Comparison of ENCODE assay signal across 8 cellular contexts in the genomic region with DNA sequence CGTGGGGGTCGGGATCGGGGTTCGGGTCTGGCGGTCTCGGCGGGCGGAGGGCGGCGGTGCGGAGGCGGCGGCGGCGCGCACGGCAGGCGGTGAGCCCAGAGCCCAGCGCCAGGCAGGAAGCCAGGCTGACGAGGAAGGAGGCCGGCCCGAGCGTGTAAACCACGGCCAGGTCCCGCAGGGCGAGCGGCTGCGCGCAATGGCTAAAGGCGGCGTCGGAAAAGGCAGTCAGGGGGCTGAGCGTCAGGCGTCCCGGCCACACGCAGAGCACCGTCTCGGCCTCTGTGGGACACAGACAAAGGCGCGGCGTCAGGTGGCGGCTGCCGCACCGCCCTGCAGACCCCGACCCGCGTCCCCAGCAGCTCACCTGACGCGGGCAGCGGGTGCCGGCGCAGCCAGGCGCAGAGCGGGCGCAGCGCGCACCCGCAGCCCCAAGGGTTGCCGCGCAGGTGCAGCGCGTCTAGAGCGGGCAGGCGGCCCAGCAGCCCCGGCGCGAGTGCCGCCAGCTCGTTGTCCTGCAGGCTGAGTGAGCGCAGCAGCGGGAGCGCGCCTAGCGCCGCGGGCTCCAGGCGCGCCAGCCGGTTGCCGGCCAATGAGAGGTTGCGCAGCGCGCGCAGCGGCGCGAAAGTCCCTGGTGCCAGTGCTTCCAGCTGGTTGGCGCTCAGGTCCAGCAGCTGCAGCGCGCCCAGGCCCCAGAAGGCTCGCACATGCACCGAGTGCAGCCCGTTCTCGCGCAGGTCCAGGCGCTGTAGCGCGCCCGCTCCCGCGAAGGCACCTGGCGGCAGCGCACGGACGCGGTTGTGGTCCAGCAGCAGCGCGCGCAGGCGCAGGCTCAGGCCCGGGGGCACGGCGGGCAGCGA. TPM values are rescaled to one million over a fixed set of nuclear protein-coding genes. Genes with fewer than 3 reads are reported as not detected.
A peak's percentile ranks its signal among the peaks of the same experiment; 100 is the strongest.
DNase-seq lines count a peak whose midpoint lies in the region; ATAC-seq and TF ChIP-seq lines count a peak whose summit lies in the region.

No MANE protein-coding gene starts in this region.

- peaks cover 98% of the 10 kb centered on the region for H3K27me3 Mint-ChIP-seq in activated naive CD4-positive, alpha-beta T cell treated with anti-CD3 and anti-CD28 coated beads, Interleukin-2, amount 10 ng/mL, durations not matched to agents 7 days and 5 days

- CTCF ChIA-PET in activated naive CD4-positive, alpha-beta T cell treated with anti-CD3 and anti-CD28 coated beads, Interleukin-2, amount 10 ng/mL, durations not matched to agents 7 days and 5 days (lab: Charles Lee), result interaction anchor here (1.2 kb wide), 1 partner anchor 11 kb away, joined by 3 read pairs; no protein-coding TSS in a partner anchor

- in situ Hi-C loops in gastrocnemius medialis (cut with MboI; ENCODE audit: low sequenced_read_pairs in 4 of 4), result no loop called here

- ATAC-seq in heart left ventricle (peak in 2 of 4 donors; percentile 44), gastrocnemius medialis (no peak), GM18868 (IDR thresholded peaks at IDR 0.05; ENCODE audit: unreplicated experiment) (no peak), HG03378 (IDR thresholded peaks at IDR 0.05; ENCODE audit: unreplicated experiment) (no peak)

- H3K4me1 Mint-ChIP-seq in activated naive CD4-positive, alpha-beta T cell treated with anti-CD3 and anti-CD28 coated beads, Interleukin-2, amount 10 ng/mL, durations not matched to agents 7 days and 5 days, result peaks cover 4% of the 10 kb centered on the region

- H3K36me3 ChIP-seq in heart left ventricle (no peaks in the 10 kb centered on the region), gastrocnemius medialis (no peaks in the 10 kb centered on the region)

- intact Hi-C loops in heart left ventricle (cut with DNase I), result loop anchor here in 1 of 10 donors (5.0 kb wide), 1 partner anchor 42 kb away; no protein-coding TSS in a partner anchor
- intact Hi-C loops in gastrocnemius medialis (cut with DNase I; ENCODE audit: low total_unique reads), result no loop called here

- H3K4me3 ChIP-seq in heart left ventricle, result peak overlapping the region; percentile 21 to 55 (median 40)
- peak overlapping the region; percentile 28 to 50 (median 40) for H3K4me3 ChIP-seq in gastrocnemius medialis

- peak overlapping the region; percentile 60 for H3K4me3 Mint-ChIP-seq in activated naive CD4-positive, alpha-beta T cell treated with anti-CD3 and anti-CD28 coated beads, Interleukin-2, amount 10 ng/mL, durations not matched to agents 7 days and 5 days

- 0 to 1% (median 1%) methylated on average over 22 to 114 of the region's 114 CpGs for whole genome bisulfite sequencing in heart left ventricle, 4 donors

- H3K9me3 ChIP-seq in heart left ventricle, result no peaks in the 10 kb centered on the region
- H3K9me3 ChIP-seq in gastrocnemius medialis, result no peaks in the 10 kb centered on the region

- TF ChIP-seq CTCF in VCaP (conservative IDR thresholded peaks at IDR 0.05), result no peak
- no peak for TF ChIP-seq CTCF in heart left ventricle (IDR thresholded peaks at IDR 0.05)
- TF ChIP-seq CTCF in gastrocnemius medialis (IDR thresholded peaks at IDR 0.05 in 4 of 5, conservative IDR thresholded peaks at IDR 0.05 in 1 of 5), result no peak

- H3K4me1 ChIP-seq in heart left ventricle (peaks cover 6 to 35% (median 20%) of the 10 kb centered on the region in 12 donors), gastrocnemius medialis (peaks cover 8 to 10% of the 10 kb centered on the region in 2 donors)

- H3K27me3 ChIP-seq in heart left ventricle (peaks cover 50 to 85% (median 60%) of the 10 kb centered on the region in 9 donors), gastrocnemius medialis (peaks cover 54 to 67% (median 62%) of the 10 kb centered on the region in 3 donors)

- no peaks in the 10 kb centered on the region for H3K9me3 Mint-ChIP-seq in activated naive CD4-positive, alpha-beta T cell treated with anti-CD3 and anti-CD28 coated beads, Interleukin-2, amount 10 ng/mL, durations not matched to agents 7 days and 5 days

- H3K27ac Mint-ChIP-seq in activated naive CD4-positive, alpha-beta T cell treated with anti-CD3 and anti-CD28 coated beads, Interleukin-2, amount 10 ng/mL, durations not matched to agents 7 days and 5 days, result no peak overlapping the region

- TF ChIP-seq POLR2A in heart left ventricle (IDR thresholded peaks at IDR 0.05), result no peak
- no peak for TF ChIP-seq POLR2A in gastrocnemius medialis (IDR thresholded peaks at IDR 0.05)

- no peaks in the 10 kb centered on the region for H3K36me3 Mint-ChIP-seq in activated naive CD4-positive, alpha-beta T cell treated with anti-CD3 and anti-CD28 coated beads, Interleukin-2, amount 10 ng/mL, durations not matched to agents 7 days and 5 days

- H3K27ac ChIP-seq in VCaP (peak overlapping the region; percentile 100), heart left ventricle (no peak overlapping the region), gastrocnemius medialis (no peak overlapping the region)

- DNase-seq in activated naive CD4-positive, alpha-beta T cell treated with anti-CD3 and anti-CD28 coated beads, Interleukin-2, amount 10 ng/mL, durations not matched to agents 7 days and 5 days, result peak; percentile 30
- no peak for DNase-seq in activated naive CD4-positive, alpha-beta T cell treated with anti-CD3 and anti-CD28 coated beads, Interleukin-2, amount 50 U/mL, for 16 hours
- DNase-seq in NCI-H146 (lab: John Stamatoyannopoulos, UW), result peak; percentile 80
- DNase-seq in heart left ventricle, result no peak
- no peak for DNase-seq in gastrocnemius medialis

RNA-seq across cellular contexts. Expression of a gene that starts 0.7 kb away (rescaled TPM):
- not detected for total RNA-seq in heart left ventricle
- polyA plus RNA-seq in heart left ventricle, result not detected
- not detected for total RNA-seq in gastrocnemius medialis

RNA-seq across cellular contexts. Expression of a gene that starts 2.7 kb away (rescaled TPM):
- total RNA-seq in heart left ventricle (not detected), gastrocnemius medialis (not detected)
- polyA plus RNA-seq in heart left ventricle, result not detected

RNA-seq across cellular contexts. Expression of a gene that starts 19.2 kb away (rescaled TPM):
- total RNA-seq in heart left ventricle (10 to 100 TPM; 14.3 to 35.9 (median 28.9) TPM), gastrocnemius medialis (10 to 100 TPM; 10.2 to 12.4 (median 10.8) TPM)
- polyA plus RNA-seq in heart left ventricle, result 10 to 100 TPM; 26.6 to 33.4 TPM

RNA-seq across cellular contexts. Expression of a gene that starts 19.3 kb away (rescaled TPM):
- 100 to 1,000 TPM in 2 of 9 donors, 10 to 100 TPM in 7; 46.0 to 123 (median 59.9) TPM for total RNA-seq in heart left ventricle
- 100 to 1,000 TPM; 120 to 161 TPM for polyA plus RNA-seq in heart left ventricle
- total RNA-seq in gastrocnemius medialis, result 100 to 1,000 TPM in 2 of 4 donors, 10 to 100 TPM in 2; 73.3 to 164 (median 94.4) TPM

RNA-seq across cellular contexts. Expression of a gene that starts 30.2 kb away (rescaled TPM):
- total RNA-seq in heart left ventricle, result not detected
- polyA plus RNA-seq in heart left ventricle, result under 1 TPM in 1 of 2 donors, not detected in 1; 0.10 TPM
- total RNA-seq in gastrocnemius medialis, result not detected

Comparison
In these comparisons a context has a peak if more than half of its experiments do, and no peak if none do; other contexts are left out.
1. DNase-seq: peak in activated naive CD4-positive, alpha-beta T cell treated with anti-CD3 and anti-CD28 coated beads, Interleukin-2, amount 10 ng/mL, durations not matched to agents 7 days and 5 days (single experiment) and NCI-H146 (single experiment); none in activated naive CD4-positive, alpha-beta T cell treated with anti-CD3 and anti-CD28 coated beads, Interleukin-2, amount 50 U/mL, for 16 hours (single experiment), heart left ventricle (0 of 5) and gastrocnemius medialis (0 of 2).